1 cellular context compared by ENCODE assay signal in the genomic region with DNA sequence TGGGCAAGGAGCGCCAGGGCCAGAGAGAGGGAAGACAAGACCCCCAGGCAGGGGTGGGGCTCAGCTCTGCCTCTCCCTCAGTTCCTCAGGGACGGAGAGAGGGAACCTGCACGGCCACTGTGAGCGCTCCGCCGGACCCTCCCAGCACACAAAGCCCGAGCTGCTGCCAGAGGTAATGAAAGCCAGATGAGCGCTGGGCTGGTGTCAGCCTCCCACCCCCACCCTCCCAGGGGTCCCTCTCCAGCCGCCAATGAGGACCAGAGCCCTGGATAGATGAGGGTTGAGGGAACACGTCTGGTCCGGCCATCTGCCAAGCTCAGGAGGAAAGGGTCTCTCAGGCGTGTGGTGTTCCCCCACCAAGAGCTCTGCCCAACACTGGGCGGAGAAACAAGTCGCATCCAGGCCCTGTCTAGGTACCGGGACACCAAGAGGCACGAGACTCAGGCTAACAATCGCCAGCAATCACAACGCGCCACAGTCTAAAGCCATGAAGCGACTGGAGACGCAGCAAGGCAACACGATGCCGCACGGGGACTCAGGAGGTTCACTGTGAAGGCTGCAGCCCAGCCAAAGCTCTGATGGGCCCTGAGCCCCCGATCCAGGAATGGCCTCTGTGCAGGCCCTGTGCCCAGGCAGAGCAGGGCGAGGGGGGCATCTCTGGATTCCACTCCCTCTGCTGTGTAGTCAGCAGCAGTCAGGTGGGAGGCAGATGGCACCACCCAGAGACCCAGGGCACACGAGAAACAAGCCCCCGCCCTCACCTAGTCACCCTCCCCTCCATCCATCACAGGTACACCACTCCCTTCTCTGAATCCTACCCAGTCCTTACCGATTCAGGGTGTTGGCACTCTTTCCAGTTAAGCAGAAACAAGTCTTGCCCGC.
TF ChIP-seq lines count a peak whose summit lies in the region.

No MANE protein-coding gene starts in this region.

TF ChIP-seq in HepG2, 621 proteins besides CTCF, POLR2A, EP300 and RAD21 (continues in another document):
- TF ChIP-seq ZBTB7A (CRISPR knock-in tag; IDR thresholded peaks at IDR 0.05): no peak
- peak; percentile 65 for TF ChIP-seq AGO2 (optimal IDR thresholded peaks at IDR 0.05; ENCODE audit: low read depth, low read length)
- TF ChIP-seq NFE2 (CRISPR knock-in tag; IDR thresholded peaks at IDR 0.05): no peak
- no peak for TF ChIP-seq ZNF562 (CRISPR knock-in tag; IDR thresholded peaks at IDR 0.05; ENCODE audit: borderline replicate concordance)
- no peak for TF ChIP-seq FLYWCH1 (CRISPR knock-in tag; IDR thresholded peaks at IDR 0.05)
- TF ChIP-seq ZNF383 (CRISPR knock-in tag; IDR thresholded peaks at IDR 0.05; ENCODE audit: borderline replicate concordance): no peak
- no peak for TF ChIP-seq ZNF329 (CRISPR knock-in tag; IDR thresholded peaks at IDR 0.05; ENCODE audit: low read depth)
- TF ChIP-seq SAFB2 (CRISPR knock-in tag; IDR thresholded peaks at IDR 0.05; ENCODE audit: borderline replicate concordance, low read depth): no peak
- no peak for TF ChIP-seq HDAC1 (CRISPR knock-in tag; IDR thresholded peaks at IDR 0.05)
- no peak for TF ChIP-seq PLRG1 (conservative IDR thresholded peaks at IDR 0.05)
- TF ChIP-seq ZNF629 (CRISPR knock-in tag; conservative IDR thresholded peaks at IDR 0.05): no peak
- TF ChIP-seq AGO1 (IDR thresholded peaks at IDR 0.05; ENCODE audit: low read depth, low read length, poor library complexity, severe bottlenecking): no peak
- TF ChIP-seq, protein P1, sequence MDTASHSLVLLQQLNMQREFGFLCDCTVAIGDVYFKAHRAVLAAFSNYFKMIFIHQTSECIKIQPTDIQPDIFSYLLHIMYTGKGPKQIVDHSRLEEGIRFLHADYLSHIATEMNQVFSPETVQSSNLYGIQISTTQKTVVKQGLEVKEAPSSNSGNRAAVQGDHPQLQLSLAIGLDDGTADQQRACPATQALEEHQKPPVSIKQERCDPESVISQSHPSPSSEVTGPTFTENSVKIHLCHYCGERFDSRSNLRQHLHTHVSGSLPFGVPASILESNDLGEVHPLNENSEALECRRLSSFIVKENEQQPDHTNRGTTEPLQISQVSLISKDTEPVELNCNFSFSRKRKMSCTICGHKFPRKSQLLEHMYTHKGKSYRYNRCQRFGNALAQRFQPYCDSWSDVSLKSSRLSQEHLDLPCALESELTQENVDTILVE (CRISPR knock-in tag; IDR thresholded peaks at IDR 0.05): no peak
- no peak for TF ChIP-seq ZHX1 (CRISPR knock-in tag; IDR thresholded peaks at IDR 0.05; ENCODE audit: low read depth)
- TF ChIP-seq, protein P2, sequence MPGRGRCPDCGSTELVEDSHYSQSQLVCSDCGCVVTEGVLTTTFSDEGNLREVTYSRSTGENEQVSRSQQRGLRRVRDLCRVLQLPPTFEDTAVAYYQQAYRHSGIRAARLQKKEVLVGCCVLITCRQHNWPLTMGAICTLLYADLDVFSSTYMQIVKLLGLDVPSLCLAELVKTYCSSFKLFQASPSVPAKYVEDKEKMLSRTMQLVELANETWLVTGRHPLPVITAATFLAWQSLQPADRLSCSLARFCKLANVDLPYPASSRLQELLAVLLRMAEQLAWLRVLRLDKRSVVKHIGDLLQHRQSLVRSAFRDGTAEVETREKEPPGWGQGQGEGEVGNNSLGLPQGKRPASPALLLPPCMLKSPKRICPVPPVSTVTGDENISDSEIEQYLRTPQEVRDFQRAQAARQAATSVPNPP (CRISPR knock-in tag; IDR thresholded peaks at IDR 0.05): no peak
- TF ChIP-seq MED1 (CRISPR knock-in tag; IDR thresholded peaks at IDR 0.05): no peak
- TF ChIP-seq HNRNPL (IDR thresholded peaks at IDR 0.05; ENCODE audit: low read depth, low read length): 0 out of 2 replicates have a peak, but pooled peaks have one; percentile 45
- TF ChIP-seq ZNF3 (CRISPR knock-in tag; IDR thresholded peaks at IDR 0.05): no peak
- no peak for TF ChIP-seq ZNF337 (CRISPR knock-in tag; IDR thresholded peaks at IDR 0.05; ENCODE audit: borderline replicate concordance, low read depth)
- peak; percentile 15 for TF ChIP-seq RBM39 (IDR thresholded peaks at IDR 0.05; ENCODE audit: low read depth, low read length, poor library complexity, severe bottlenecking)
- no peak for TF ChIP-seq ZNF775 (CRISPR knock-in tag; IDR thresholded peaks at IDR 0.05; ENCODE audit: borderline replicate concordance)
- TF ChIP-seq DMAP1 (CRISPR knock-in tag; IDR thresholded peaks at IDR 0.05): no peak
- TF ChIP-seq ZNF20 (CRISPR knock-in tag; IDR thresholded peaks at IDR 0.05): no peak
- TF ChIP-seq MBNL3 (CRISPR knock-in tag; conservative IDR thresholded peaks at IDR 0.05): no peak
- TF ChIP-seq POGK (CRISPR knock-in tag; conservative IDR thresholded peaks at IDR 0.05): no peak; the same call in 1 of the 2 replicates
- no peak for TF ChIP-seq TEAD2 (CRISPR knock-in tag; IDR thresholded peaks at IDR 0.05)
- no peak for TF ChIP-seq GFI1 (CRISPR knock-in tag; IDR thresholded peaks at IDR 0.05; ENCODE audit: borderline replicate concordance)
- TF ChIP-seq ZSCAN25 (CRISPR knock-in tag; IDR thresholded peaks at IDR 0.05): no peak
- TF ChIP-seq, protein P3, sequence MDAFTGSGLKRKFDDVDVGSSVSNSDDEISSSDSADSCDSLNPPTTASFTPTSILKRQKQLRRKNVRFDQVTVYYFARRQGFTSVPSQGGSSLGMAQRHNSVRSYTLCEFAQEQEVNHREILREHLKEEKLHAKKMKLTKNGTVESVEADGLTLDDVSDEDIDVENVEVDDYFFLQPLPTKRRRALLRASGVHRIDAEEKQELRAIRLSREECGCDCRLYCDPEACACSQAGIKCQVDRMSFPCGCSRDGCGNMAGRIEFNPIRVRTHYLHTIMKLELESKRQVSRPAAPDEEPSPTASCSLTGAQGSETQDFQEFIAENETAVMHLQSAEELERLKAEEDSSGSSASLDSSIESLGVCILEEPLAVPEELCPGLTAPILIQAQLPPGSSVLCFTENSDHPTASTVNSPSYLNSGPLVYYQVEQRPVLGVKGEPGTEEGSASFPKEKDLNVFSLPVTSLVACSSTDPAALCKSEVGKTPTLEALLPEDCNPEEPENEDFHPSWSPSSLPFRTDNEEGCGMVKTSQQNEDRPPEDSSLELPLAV (CRISPR knock-in tag; conservative IDR thresholded peaks at IDR 0.05; ENCODE audit: low read depth): no peak
- TF ChIP-seq ZBTB38 (CRISPR knock-in tag; IDR thresholded peaks at IDR 0.05): 0 out of 2 replicates have a peak, but pooled peaks have one; percentile 18
- no peak for TF ChIP-seq RFX3 (CRISPR knock-in tag; IDR thresholded peaks at IDR 0.05)
- TF ChIP-seq MYC (CRISPR knock-in tag; IDR thresholded peaks at IDR 0.05; ENCODE audit: borderline replicate concordance): peak; percentile 25; the same call in 1 of the 2 replicates
- TF ChIP-seq PHF8 (CRISPR knock-in tag; IDR thresholded peaks at IDR 0.05): no peak
- 0 out of 2 replicates have a peak, but pooled peaks have one; percentile 9 for TF ChIP-seq ZNF225 (CRISPR knock-in tag; IDR thresholded peaks at IDR 0.05)
- no peak for TF ChIP-seq POGZ (CRISPR knock-in tag; IDR thresholded peaks at IDR 0.05)
- TF ChIP-seq, protein P4, sequence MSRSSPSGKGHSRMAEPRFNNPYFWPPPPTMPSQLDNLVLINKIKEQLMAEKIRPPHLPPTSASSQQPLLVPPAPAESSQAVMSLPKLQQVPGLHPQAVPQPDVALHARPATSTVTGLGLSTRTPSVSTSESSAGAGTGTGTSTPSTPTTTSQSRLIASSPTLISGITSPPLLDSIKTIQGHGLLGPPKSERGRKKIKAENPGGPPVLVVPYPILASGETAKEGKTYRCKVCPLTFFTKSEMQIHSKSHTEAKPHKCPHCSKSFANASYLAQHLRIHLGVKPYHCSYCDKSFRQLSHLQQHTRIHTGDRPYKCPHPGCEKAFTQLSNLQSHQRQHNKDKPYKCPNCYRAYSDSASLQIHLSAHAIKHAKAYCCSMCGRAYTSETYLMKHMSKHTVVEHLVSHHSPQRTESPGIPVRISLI (CRISPR knock-in tag; IDR thresholded peaks at IDR 0.05; ENCODE audit: borderline replicate concordance): no peak
- no peak for TF ChIP-seq NFE2L1 (CRISPR knock-in tag; IDR thresholded peaks at IDR 0.05; ENCODE audit: borderline replicate concordance)
- TF ChIP-seq, protein P5, sequence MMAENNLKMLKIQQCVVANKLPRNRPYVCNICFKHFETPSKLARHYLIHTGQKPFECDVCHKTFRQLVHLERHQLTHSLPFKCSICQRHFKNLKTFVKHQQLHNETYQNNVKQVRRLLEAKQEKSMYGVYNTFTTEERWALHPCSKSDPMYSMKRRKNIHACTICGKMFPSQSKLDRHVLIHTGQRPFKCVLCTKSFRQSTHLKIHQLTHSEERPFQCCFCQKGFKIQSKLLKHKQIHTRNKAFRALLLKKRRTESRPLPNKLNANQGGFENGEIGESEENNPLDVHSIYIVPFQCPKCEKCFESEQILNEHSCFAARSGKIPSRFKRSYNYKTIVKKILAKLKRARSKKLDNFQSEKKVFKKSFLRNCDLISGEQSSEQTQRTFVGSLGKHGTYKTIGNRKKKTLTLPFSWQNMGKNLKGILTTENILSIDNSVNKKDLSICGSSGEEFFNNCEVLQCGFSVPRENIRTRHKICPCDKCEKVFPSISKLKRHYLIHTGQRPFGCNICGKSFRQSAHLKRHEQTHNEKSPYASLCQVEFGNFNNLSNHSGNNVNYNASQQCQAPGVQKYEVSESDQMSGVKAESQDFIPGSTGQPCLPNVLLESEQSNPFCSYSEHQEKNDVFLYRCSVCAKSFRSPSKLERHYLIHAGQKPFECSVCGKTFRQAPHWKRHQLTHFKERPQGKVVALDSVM (CRISPR knock-in tag; IDR thresholded peaks at IDR 0.05): no peak
- TF ChIP-seq RBM22 (optimal IDR thresholded peaks at IDR 0.05; ENCODE audit: low read length): no peak
- TF ChIP-seq MAF1 (CRISPR knock-in tag; IDR thresholded peaks at IDR 0.05; ENCODE audit: borderline replicate concordance): no peak
- no peak for TF ChIP-seq ZMYM2 (CRISPR knock-in tag; IDR thresholded peaks at IDR 0.05)
- TF ChIP-seq, protein P6, sequence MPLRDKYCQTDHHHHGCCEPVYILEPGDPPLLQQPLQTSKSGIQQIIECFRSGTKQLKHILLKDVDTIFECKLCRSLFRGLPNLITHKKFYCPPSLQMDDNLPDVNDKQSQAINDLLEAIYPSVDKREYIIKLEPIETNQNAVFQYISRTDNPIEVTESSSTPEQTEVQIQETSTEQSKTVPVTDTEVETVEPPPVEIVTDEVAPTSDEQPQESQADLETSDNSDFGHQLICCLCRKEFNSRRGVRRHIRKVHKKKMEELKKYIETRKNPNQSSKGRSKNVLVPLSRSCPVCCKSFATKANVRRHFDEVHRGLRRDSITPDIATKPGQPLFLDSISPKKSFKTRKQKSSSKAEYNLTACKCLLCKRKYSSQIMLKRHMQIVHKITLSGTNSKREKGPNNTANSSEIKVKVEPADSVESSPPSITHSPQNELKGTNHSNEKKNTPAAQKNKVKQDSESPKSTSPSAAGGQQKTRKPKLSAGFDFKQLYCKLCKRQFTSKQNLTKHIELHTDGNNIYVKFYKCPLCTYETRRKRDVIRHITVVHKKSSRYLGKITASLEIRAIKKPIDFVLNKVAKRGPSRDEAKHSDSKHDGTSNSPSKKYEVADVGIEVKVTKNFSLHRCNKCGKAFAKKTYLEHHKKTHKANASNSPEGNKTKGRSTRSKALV (CRISPR knock-in tag; IDR thresholded peaks at IDR 0.05): no peak
- no peak for TF ChIP-seq BRCA1 (CRISPR knock-in tag; IDR thresholded peaks at IDR 0.05)
- no peak for TF ChIP-seq ZNF7 (CRISPR knock-in tag; IDR thresholded peaks at IDR 0.05)
- 0 out of 2 replicates have a peak, but pooled peaks have one; percentile 17 for TF ChIP-seq HIC2 (CRISPR knock-in tag; IDR thresholded peaks at IDR 0.05; ENCODE audit: low read depth)
- TF ChIP-seq TBP (CRISPR knock-in tag; IDR thresholded peaks at IDR 0.05): no peak
